ENCODE assay signal across 8 cellular contexts in the genomic region with DNA sequence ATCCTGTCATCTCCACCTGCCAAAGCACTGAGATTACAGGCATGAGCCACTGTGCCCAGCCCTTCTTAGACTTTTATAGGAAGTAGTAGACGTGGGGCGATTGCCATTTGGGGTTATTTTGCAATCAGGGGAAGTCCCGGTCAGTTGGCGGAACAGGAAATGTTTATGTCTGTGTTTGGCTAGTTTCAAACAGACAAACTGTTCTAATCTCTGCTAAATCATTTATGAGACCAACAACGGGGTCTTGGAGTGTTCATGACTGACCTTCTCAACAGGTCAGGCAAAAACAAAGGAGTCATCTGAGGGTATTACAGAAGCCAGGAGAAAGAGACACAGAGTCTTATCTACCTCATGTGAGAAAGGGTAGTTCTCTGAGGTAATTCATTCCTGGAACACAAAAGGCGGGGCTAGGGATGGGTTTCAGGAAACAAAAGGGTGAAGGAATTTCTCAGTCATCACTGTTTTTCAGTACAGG.
DNase-seq lines count a peak whose midpoint lies in the region; ATAC-seq and TF ChIP-seq lines count a peak whose summit lies in the region.

No MANE protein-coding gene starts in this region.

- H3K36me3 Mint-ChIP-seq in effector memory CD8-positive, alpha-beta T cell (ENCODE audit: insufficient read depth): no peaks in the 10 kb centered on the region

- ATAC-seq in GM18909 (IDR thresholded peaks at IDR 0.05; ENCODE audit: poor library complexity, unreplicated experiment) (peak; percentile 92), HG02759 (IDR thresholded peaks at IDR 0.05; ENCODE audit: unreplicated experiment) (peak; percentile 92)
- peak; percentile 59 for ATAC-seq in effector memory CD8-positive, alpha-beta T cell (replicated peaks)

- H3K27me3 ChIP-seq in neutrophil: no peaks in the 10 kb centered on the region

- DNase-seq in NOMO-1 (lab: John Stamatoyannopoulos, UW; ENCODE audit: unreplicated experiment in 2 of 2) (peak; percentile 51 to 62), NCI-H345 treated with DMSO at 0.1 percent for 48 hours (lab: John Stamatoyannopoulos, UW; ENCODE audit: unreplicated experiment) (no peak), NCI-H748 treated with DMSO at 0.1 percent for 48 hours (lab: John Stamatoyannopoulos, UW) (no peak)
- DNase-seq in effector memory CD8-positive, alpha-beta T cell: no peak
- DNase-seq in activated CD8-positive, alpha-beta memory T cell treated with anti-CD3 and anti-CD28 coated beads for 24 hours: no peak

- H3K27me3 Mint-ChIP-seq in effector memory CD8-positive, alpha-beta T cell: no peaks in the 10 kb centered on the region

- H3K9me3 ChIP-seq in neutrophil: no peaks in the 10 kb centered on the region

- peaks cover 0 to 7% of the 10 kb centered on the region in 2 donors for H3K4me1 Mint-ChIP-seq in effector memory CD8-positive, alpha-beta T cell (ENCODE audit: low read depth in 2 of 2)

- H3K4me3 ChIP-seq in neutrophil (ENCODE audit: low read depth in 1 of 2, low read length in 1 of 2): peak overlapping the region; percentile 44 to 52

- H3K36me3 ChIP-seq in neutrophil: no peaks in the 10 kb centered on the region

- peak overlapping the region in 1 of 2 donors; percentile 46 for H3K4me3 Mint-ChIP-seq in effector memory CD8-positive, alpha-beta T cell

- peaks cover 21 to 23% of the 10 kb centered on the region in 2 experiments for H3K4me1 ChIP-seq in neutrophil (ENCODE audit: control insufficient read depth in 1 of 2, insufficient read depth in 1 of 2, low read depth in 1 of 2, low read length in 1 of 2)

- no peak for TF ChIP-seq CTCF in neutrophil (IDR thresholded peaks at IDR 0.05)

- peak overlapping the region; percentile 92 for H3K27ac ChIP-seq in neutrophil

- peak overlapping the region in 1 of 2 donors; percentile 84 for H3K27ac Mint-ChIP-seq in effector memory CD8-positive, alpha-beta T cell

- H3K9me3 Mint-ChIP-seq in effector memory CD8-positive, alpha-beta T cell: no peaks in the 10 kb centered on the region

Comparison
In these comparisons a context has a peak if more than half of its experiments do, and no peak if none do; other contexts are left out.
1. DNase-seq: peak in NOMO-1 (2 of 2); none in effector memory CD8-positive, alpha-beta T cell (0 of 3), NCI-H345 treated with DMSO at 0.1 percent for 48 hours (single experiment), NCI-H748 treated with DMSO at 0.1 percent for 48 hours (single experiment) and activated CD8-positive, alpha-beta memory T cell treated with anti-CD3 and anti-CD28 coated beads for 24 hours (single experiment).
2. Peak in every context shown above with its lines, with median percentiles within 50 percentile points of each other: ATAC-seq.